Comparison of ENCODE assay signal across 25 cellular contexts in the genomic region with DNA sequence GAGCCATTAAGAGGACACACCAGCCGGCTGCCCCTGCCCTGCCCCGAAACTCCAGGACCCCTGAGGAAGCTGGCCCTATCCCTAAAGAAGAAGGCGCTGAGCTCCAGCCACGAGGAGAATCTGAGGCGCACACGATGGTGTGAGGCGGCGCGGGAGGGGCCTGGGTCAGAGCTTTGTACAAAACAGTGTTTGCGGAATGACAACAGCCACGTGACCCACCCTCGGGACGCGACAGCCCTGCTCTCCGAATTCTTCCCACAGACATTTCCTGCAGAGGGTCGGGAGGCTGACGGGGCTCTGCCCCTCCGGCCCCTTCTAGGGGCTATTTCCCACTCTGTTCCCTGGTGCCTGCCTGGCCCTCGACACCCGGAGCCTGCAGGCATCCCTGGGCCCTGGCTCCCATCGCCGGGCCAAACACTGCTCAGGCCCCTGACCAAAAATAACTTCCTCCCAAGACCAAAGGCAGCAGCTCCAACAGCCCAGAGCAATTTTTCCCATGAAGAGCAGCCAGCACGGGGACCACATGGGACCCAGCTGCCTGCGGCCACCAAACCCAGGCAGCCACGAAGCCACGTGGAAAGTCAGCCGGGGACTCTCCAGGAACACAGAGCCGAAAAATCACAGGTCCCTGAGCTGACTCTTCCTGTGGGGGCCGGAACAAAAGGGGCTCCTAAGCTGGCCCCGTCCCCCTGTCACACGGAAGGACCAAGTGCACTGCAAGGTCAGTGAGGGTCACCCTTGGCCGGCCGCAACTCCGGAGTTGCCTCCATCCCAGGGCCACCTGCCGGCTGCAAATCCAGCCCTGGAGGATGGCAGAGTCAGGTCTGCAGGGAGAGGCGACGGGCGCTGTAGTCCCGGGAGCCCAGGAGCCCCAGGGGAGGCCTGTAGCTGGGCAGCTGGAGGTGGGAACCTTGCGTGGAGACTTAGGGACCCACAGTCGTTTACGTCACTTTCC. TPM values are rescaled to one million over a fixed set of nuclear protein-coding genes. Genes with fewer than 3 reads are reported as not detected.
A peak's percentile ranks its signal among the peaks of the same experiment; 100 is the strongest.
DNase-seq lines count a peak whose midpoint lies in the region; ATAC-seq and TF ChIP-seq lines count a peak whose summit lies in the region.
"Had no signal": no experiment of that assay in that cellular context is flagged by ENCODE, and none has a peak within 500 bp of the region (broad histone marks: within the 10 kb centered on the region; RNA-seq: fewer than 3 reads in every experiment).

No MANE protein-coding gene starts in this region.

- 93% methylated on average over 3 of the region's 42 CpGs; no CpG with 5 or more reads in 1 of the 2 donors for WGBS in gastroesophageal sphincter (ENCODE audit: low coverage in 1 of 2), 2 donors

- H3K36me3 ChIP-seq in gastroesophageal sphincter (peaks cover 0 to 30% of the 10 kb centered on the region in 2 donors), lower lobe of right lung (peaks cover 7% of the 10 kb centered on the region), skeletal muscle tissue (ENCODE audit: control insufficient read depth in 3 of 3, insufficient read depth in 3 of 3, low read length in 3 of 3) (no peaks in the 10 kb centered on the region)

- no peak for ATAC-seq in gastroesophageal sphincter
- ATAC-seq in lower lobe of right lung, result no peak
- no peak for ATAC-seq in GM18867 (IDR thresholded peaks at IDR 0.05; ENCODE audit: unreplicated experiment)
- ATAC-seq: A549; naive thymus-derived CD8-positive, alpha-beta T cell had no signal

- DNase-seq in Daoy (ENCODE audit: low read depth), result peak; percentile 2
- DNase-seq in lower lobe of right lung, result peak; percentile 39
- no peak for DNase-seq in iPS-NIHi7 (ENCODE audit: extremely low spot score)
- no peak for DNase-seq in stimulated activated CD4-positive, alpha-beta T cell treated with anti-CD3 and anti-CD28 coated beads, Interleukin-15, amount 100 ng/mL, for 24 hours
- DNase-seq in NOMO-1 treated with dmso at 0.1 percent for 144 hours (lab: John Stamatoyannopoulos, UW; ENCODE audit: unreplicated experiment), result no peak
- DNase-seq: activated CD8-positive, alpha-beta memory T cell treated with anti-CD3 and anti-CD28 coated beads for 24 hours; activated naive CD4-positive, alpha-beta T cell treated with anti-CD3 and anti-CD28 coated beads, Interleukin-2, amount 50 U/mL, for 16 hours; activated T-cell treated with anti-CD3 and anti-CD28 coated beads, Interleukin-2, amount 50 U/mL, for 24 hours; anterior cingulate cortex; EL; GOT3; mesendoderm; NCI-H1092; NCI-H187 treated with DMSO at 0.1 percent for 48 hours; NCI-H2227 treated with DMSO at 0.1 percent for 48 hours; SW 1271; testis had no signal

- peak overlapping the region in 3 of 4 donors; percentile 4 to 38 (median 11) for H3K27ac ChIP-seq in gastroesophageal sphincter
- H3K27ac ChIP-seq in lower lobe of right lung, result peak overlapping the region; percentile 31
- peak overlapping the region; percentile 40 for H3K27ac ChIP-seq in skeletal muscle tissue (ENCODE audit: low read depth, low read length)
- H3K27ac ChIP-seq: A549, epithelial cell of prostate, HL-60, parathyroid adenoma, testis had no signal

- TF ChIP-seq CTCF in gastroesophageal sphincter (IDR thresholded peaks at IDR 0.05), result no peak
- TF ChIP-seq CTCF in lower lobe of right lung (IDR thresholded peaks at IDR 0.05), result no peak

- H3K4me3 ChIP-seq in gastroesophageal sphincter (no peak overlapping the region), lower lobe of right lung (no peak overlapping the region), skeletal muscle tissue (ENCODE audit: low read length in 3 of 3) (no peak overlapping the region)
- H3K4me3 ChIP-seq: A549, testis had no signal

- H3K9me3 ChIP-seq in gastroesophageal sphincter (no peaks in the 10 kb centered on the region), lower lobe of right lung (no peaks in the 10 kb centered on the region), skeletal muscle tissue (ENCODE audit: control insufficient read depth in 3 of 3, low read length in 3 of 3) (no peaks in the 10 kb centered on the region)
- H3K9me3 ChIP-seq: A549, testis had no signal

- no peak for TF ChIP-seq POLR2A in gastroesophageal sphincter (IDR thresholded peaks at IDR 0.05)

- H3K9ac ChIP-seq in skeletal muscle tissue (ENCODE audit: low read depth in 1 of 3, low read length in 3 of 3), result no peak overlapping the region
- H3K9ac ChIP-seq: parathyroid adenoma had no signal

- no peak for TF ChIP-seq EP300 in gastroesophageal sphincter (IDR thresholded peaks at IDR 0.05)

- H3K4me1 ChIP-seq in gastroesophageal sphincter (peaks cover 0 to 13% (median 6%) of the 10 kb centered on the region in 3 donors), lower lobe of right lung (no peaks in the 10 kb centered on the region), skeletal muscle tissue (ENCODE audit: control insufficient read depth in 3 of 3, insufficient read depth in 3 of 3, low read length in 3 of 3) (peaks cover 9 to 10% (median 10%) of the 10 kb centered on the region in 3 donors)
- H3K4me1 ChIP-seq: A549, parathyroid adenoma had no signal

- intact Hi-C loops in lower lobe of right lung (cut with DNase I), result no loop called here

- H3K27me3 ChIP-seq in gastroesophageal sphincter (peaks cover 28% of the 10 kb centered on the region), lower lobe of right lung (ENCODE audit: low read depth) (no peaks in the 10 kb centered on the region), skeletal muscle tissue (ENCODE audit: control insufficient read depth in 3 of 3, insufficient read depth in 3 of 3, low read length in 3 of 3) (no peaks in the 10 kb centered on the region)
- H3K27me3 ChIP-seq: testis had no signal

RNA-seq across cellular contexts. Expression of a gene that starts 42.1 kb away (rescaled TPM):
- total RNA-seq in Daoy (2014; rRNA removed; shearing (Covaris generic)), result not detected in 2 replicates
- under 1 TPM in 3 of 4 donors, not detected in 1; 0.13 to 0.31 (median 0.19) TPM for total RNA-seq in gastroesophageal sphincter
- 0.24 TPM for total RNA-seq in lower lobe of right lung
- under 0.01 TPM for total RNA-seq in skeletal muscle tissue
- total RNA-seq: naive thymus-derived CD8-positive, alpha-beta T cell had no signal

RNA-seq across cellular contexts. Expression of a gene that starts 44.3 kb away (rescaled TPM):
- total RNA-seq in Daoy (2014; rRNA removed; shearing (Covaris generic)), result 37.2 and 40.0 TPM in 2 replicates
- 10 to 100 TPM; 13.0 to 33.9 (median 26.8) TPM for total RNA-seq in gastroesophageal sphincter
- total RNA-seq in lower lobe of right lung, result 50.4 TPM
- total RNA-seq in skeletal muscle tissue, result 13.6 TPM

Comparison
In these comparisons a context has a peak if more than half of its experiments do, and no peak if none do; other contexts are left out.
1. DNase-seq: peak in Daoy (single experiment) and lower lobe of right lung (single experiment); none in iPS-NIHi7 (single experiment), stimulated activated CD4-positive, alpha-beta T cell treated with anti-CD3 and anti-CD28 coated beads, Interleukin-15, amount 100 ng/mL, for 24 hours (single experiment) and NOMO-1 treated with dmso at 0.1 percent for 144 hours (single experiment).
2. Peak in every context shown above with its lines, with median percentiles within 50 percentile points of each other: H3K27ac ChIP-seq.